ENCODE assay signal across 1 cellular context in genomic region chr6:139777202-139777970, GRCh38.
TF ChIP-seq lines count a peak whose summit lies in the region.

No MANE protein-coding gene starts in this region.

TF ChIP-seq in WTC11, 78 proteins besides CTCF, POLR2A, EP300 and RAD21 (continued from another document):
- TF ChIP-seq E2F4 (CRISPR knock-in tag; IDR thresholded peaks at IDR 0.05; ENCODE audit: borderline replicate concordance, low read depth): no peak
- TF ChIP-seq TEAD1 (CRISPR knock-in tag; IDR thresholded peaks at IDR 0.05): no peak
TF ChIP-seq in WTC11: peak in this region for 0.
